8 cellular contexts compared by ENCODE assay signal in the genomic region with DNA sequence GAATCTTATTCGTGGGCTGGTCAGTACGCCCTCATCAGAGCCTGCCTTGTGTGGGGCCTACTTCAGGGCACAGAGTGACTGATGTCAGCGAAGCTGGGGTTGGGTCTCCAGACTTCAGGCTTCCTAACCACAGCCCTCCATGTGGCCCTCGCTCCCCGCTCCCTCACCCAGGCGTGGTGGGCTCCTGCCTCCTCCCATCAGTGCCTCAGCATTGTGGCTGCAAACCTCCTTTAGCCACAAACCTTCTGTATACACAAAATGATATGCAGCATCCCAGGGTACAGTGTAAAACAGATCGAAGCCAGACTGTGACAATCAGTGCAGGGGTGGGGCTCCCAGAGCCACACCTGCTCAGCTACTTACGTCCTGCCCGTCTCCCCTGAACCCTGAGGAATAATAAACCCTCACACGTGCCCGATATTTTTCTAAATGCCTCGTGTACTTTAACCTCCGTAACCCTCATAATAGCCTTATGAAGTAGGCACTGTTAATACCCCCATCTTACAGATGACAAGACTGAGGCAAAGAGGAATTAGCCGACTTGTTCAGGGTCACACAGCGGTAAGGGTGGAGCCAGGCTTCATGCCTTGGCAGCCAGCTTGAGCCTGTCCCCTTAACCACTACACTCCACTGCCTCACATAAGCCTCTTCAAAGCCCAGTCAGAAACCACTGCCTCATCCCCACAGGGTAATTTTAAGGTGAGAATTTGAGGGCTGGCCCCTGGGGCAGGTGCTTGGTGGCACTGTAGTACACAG. TPM values are rescaled to one million over a fixed set of nuclear protein-coding genes. Genes with fewer than 3 reads are reported as not detected.
A peak's percentile ranks its signal among the peaks of the same experiment; 100 is the strongest.
DNase-seq lines count a peak whose midpoint lies in the region; ATAC-seq lines count a peak whose summit lies in the region.
"Had no signal": no experiment of that assay in that cellular context is flagged by ENCODE, and none has a peak within 500 bp of the region (broad histone marks: within the 10 kb centered on the region; RNA-seq: fewer than 3 reads in every experiment).

No MANE protein-coding gene starts in this region.

- peaks cover 92% of the 10 kb centered on the region for H3K4me1 Mint-ChIP-seq in activated CD8-positive, alpha-beta T cell treated with anti-CD3 and anti-CD28 coated beads, Interleukin-2, amount 10 ng/mL, durations not matched to agents 7 days and 5 days (ENCODE audit: low read depth)

- peak overlapping the region; percentile 98 for H3K27ac Mint-ChIP-seq in activated CD8-positive, alpha-beta T cell treated with anti-CD3 and anti-CD28 coated beads, Interleukin-2, amount 10 ng/mL, durations not matched to agents 7 days and 5 days

- H3K36me3 ChIP-seq in muscle layer of colon (ENCODE audit: insufficient read depth, low read length): no peaks in the 10 kb centered on the region

- no peaks in the 10 kb centered on the region for H3K27me3 Mint-ChIP-seq in activated CD8-positive, alpha-beta T cell treated with anti-CD3 and anti-CD28 coated beads, Interleukin-2, amount 10 ng/mL, durations not matched to agents 7 days and 5 days (ENCODE audit: low read depth)

- H3K9me3 ChIP-seq in muscle layer of colon (ENCODE audit: low read length): no peaks in the 10 kb centered on the region

- no peaks in the 10 kb centered on the region for H3K9me3 Mint-ChIP-seq in activated CD8-positive, alpha-beta T cell treated with anti-CD3 and anti-CD28 coated beads, Interleukin-2, amount 10 ng/mL, durations not matched to agents 7 days and 5 days (ENCODE audit: insufficient read depth)

- peak; percentile 12 for ATAC-seq in GM19438 (IDR thresholded peaks at IDR 0.05; ENCODE audit: low read depth, unreplicated experiment)
- ATAC-seq in HG03103 (IDR thresholded peaks at IDR 0.05; ENCODE audit: low read depth, unreplicated experiment): peak; percentile 28
- peak; percentile 66 for ATAC-seq in activated CD8-positive, alpha-beta T cell treated with anti-CD3 and anti-CD28 coated beads, Interleukin-2, amount 10 ng/mL, durations not matched to agents 7 days and 5 days

- DNase-seq in activated CD8-positive, alpha-beta T cell treated with anti-CD3 and anti-CD28 coated beads, Interleukin-2, amount 10 ng/mL, durations not matched to agents 7 days and 5 days: peak; percentile 75
- no peak for DNase-seq in NCI-H2081 treated with DMSO at 0.1 percent for 48 hours (lab: John Stamatoyannopoulos, UW)
- no peak for DNase-seq in SKM-1 (lab: John Stamatoyannopoulos, UW; ENCODE audit: unreplicated experiment)
- no peak for DNase-seq in mesenteric fat pad (ENCODE audit: low spot score)

- peaks cover 27% of the 10 kb centered on the region for H3K4me1 ChIP-seq in muscle layer of colon (ENCODE audit: insufficient read depth, low read length)

- CTCF ChIA-PET in activated CD8-positive, alpha-beta T cell treated with anti-CD3 and anti-CD28 coated beads, Interleukin-2, amount 10 ng/mL, durations not matched to agents 7 days and 5 days (lab: Charles Lee): interaction anchor here (0.8 to 11.5 kb wide), 15 partner anchors 9 to 322 kb away, joined by 3 to 186 read pairs (median 20); a partner anchor contains a TSS

- no peaks in the 10 kb centered on the region for H3K36me3 Mint-ChIP-seq in activated CD8-positive, alpha-beta T cell treated with anti-CD3 and anti-CD28 coated beads, Interleukin-2, amount 10 ng/mL, durations not matched to agents 7 days and 5 days (ENCODE audit: low read depth)

- POLR2A ChIA-PET in activated CD8-positive, alpha-beta T cell treated with anti-CD3 and anti-CD28 coated beads, Interleukin-2, amount 10 ng/mL, durations not matched to agents 7 days and 5 days (lab: Charles Lee): interaction anchor here (0.8 to 10.0 kb wide), 13 partner anchors 9 to 45 kb away, joined by 3 to 87 read pairs (median 6); a partner anchor contains a TSS

- peak overlapping the region; percentile 57 for H3K27ac ChIP-seq in muscle layer of colon (ENCODE audit: low read depth, low read length)

- peak overlapping the region; percentile 71 for H3K4me3 Mint-ChIP-seq in activated CD8-positive, alpha-beta T cell treated with anti-CD3 and anti-CD28 coated beads, Interleukin-2, amount 10 ng/mL, durations not matched to agents 7 days and 5 days

- H3K4me3 ChIP-seq in muscle layer of colon (ENCODE audit: low read depth in 1 of 2, low read length in 2 of 2): peak overlapping the region in 1 of 2 donors; percentile 2

- no peaks in the 10 kb centered on the region for H3K27me3 ChIP-seq in muscle layer of colon (ENCODE audit: control insufficient read depth in 1 of 2, insufficient read depth in 2 of 2, low read length in 2 of 2)

- peak overlapping the region; percentile 18 for H3K9ac ChIP-seq in muscle layer of colon (ENCODE audit: low read length)

RNA-seq across cellular contexts. Expression of a gene that starts 7.3 kb away (rescaled TPM):
- total RNA-seq in activated CD8-positive, alpha-beta T cell treated with anti-CD3 and anti-CD28 coated beads, Interleukin-2, amount 10 ng/mL, durations not matched to agents 7 days and 5 days: 1 to 10 TPM in 1 of 2 experiments, under 1 TPM in 1; 0.73 to 1.1 TPM
- 0.22 TPM for total RNA-seq in mesenteric fat pad
- total RNA-seq: SK-MEL-5 had no signal

RNA-seq across cellular contexts. Expression of a gene that starts 46.5 kb away (rescaled TPM):
- total RNA-seq in activated CD8-positive, alpha-beta T cell treated with anti-CD3 and anti-CD28 coated beads, Interleukin-2, amount 10 ng/mL, durations not matched to agents 7 days and 5 days: 100 to 1,000 TPM; 127 to 133 TPM
- 128 TPM for total RNA-seq in mesenteric fat pad

Comparison
In these comparisons a context has a peak if more than half of its experiments do, and no peak if none do; other contexts are left out.
1. ATAC-seq: peak in every context shown above with its lines; median percentile 66 in activated CD8-positive, alpha-beta T cell treated with anti-CD3 and anti-CD28 coated beads, Interleukin-2, amount 10 ng/mL, durations not matched to agents 7 days and 5 days; 28 in HG03103; 12 in GM19438.